ENCODE assay signal across 9 cellular contexts in the genomic region with DNA sequence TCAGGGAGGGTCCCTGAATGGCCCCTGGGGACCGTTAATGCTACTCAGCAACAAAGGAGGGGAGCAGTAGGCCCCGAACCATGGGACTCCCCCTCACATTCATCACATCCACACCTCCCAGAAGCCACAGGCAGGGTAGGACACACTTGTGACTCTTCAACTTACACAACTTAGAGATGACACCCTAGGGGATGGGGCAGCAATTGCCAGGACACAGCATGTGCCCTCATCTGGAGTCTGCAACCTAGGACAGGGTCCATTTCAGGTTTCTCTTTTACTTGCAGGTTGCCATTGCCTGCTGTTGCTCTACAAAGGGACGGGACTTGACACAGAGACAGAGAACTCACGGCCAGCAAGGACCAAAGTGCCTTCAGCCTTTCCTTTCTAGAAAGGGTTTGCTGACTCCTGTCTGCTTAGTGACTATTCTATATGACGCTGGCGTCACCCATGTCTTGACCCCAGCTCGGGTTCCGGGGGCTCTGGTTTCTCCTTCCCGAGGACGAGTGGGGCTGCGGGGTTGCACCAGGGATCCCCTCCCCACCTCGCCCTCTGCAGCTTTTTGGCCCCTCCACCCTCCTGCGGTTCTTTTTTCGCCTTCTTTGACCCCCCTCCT. TPM values are rescaled to one million over a fixed set of nuclear protein-coding genes. Genes with fewer than 3 reads are reported as not detected.
A peak's percentile ranks its signal among the peaks of the same experiment; 100 is the strongest.
DNase-seq lines count a peak whose midpoint lies in the region; ATAC-seq, FAIRE-seq and TF ChIP-seq lines count a peak whose summit lies in the region.
"Had no signal": no experiment of that assay in that cellular context is flagged by ENCODE, and none has a peak within 500 bp of the region (broad histone marks: within the 10 kb centered on the region; RNA-seq: fewer than 3 reads in every experiment).

No MANE protein-coding gene starts in this region.

- H3K27me3 ChIP-seq in PC-9 (ENCODE audit: insufficient read depth, low read depth) (no peaks in the 10 kb centered on the region), endothelial cell of umbilical vein (ENCODE audit: control insufficient read depth in 2 of 2, insufficient read depth in 2 of 2, low read length in 2 of 2) (no peaks in the 10 kb centered on the region), neuronal stem cell (ENCODE audit: control insufficient read depth in 3 of 3, insufficient read depth in 3 of 3, low read depth in 1 of 3, low read length in 3 of 3) (peaks cover 0 to 3% (median 2%) of the 10 kb centered on the region in 3 experiments)

- H3K18ac ChIP-seq in neuronal stem cell (ENCODE audit: low read length) = peak overlapping the region; percentile 88

- H3K4me2 ChIP-seq in PC-9 = peak overlapping the region; percentile 83
- H3K4me2 ChIP-seq in endothelial cell of umbilical vein (ENCODE audit: insufficient read depth, low read length) = peak overlapping the region; percentile 78
- H3K4me2 ChIP-seq in neuronal stem cell (ENCODE audit: insufficient read depth, low read length, poor library complexity, severe bottlenecking) = peak overlapping the region; percentile 98

- H2AFZ ChIP-seq in PC-9 (peak overlapping the region; percentile 98), endothelial cell of umbilical vein (ENCODE audit: low read depth, low read length) (peak overlapping the region; percentile 96), neuronal stem cell (ENCODE audit: low read length) (peak overlapping the region; percentile 99)

- H3K79me1 ChIP-seq in neuronal stem cell (ENCODE audit: low read depth, low read length) = peaks cover 2% of the 10 kb centered on the region

- POLR2A ChIA-PET in PC-9 (lab: Charles Lee; ENCODE audit: unreplicated experiment) = interaction anchor here (1.0 kb wide), 1 partner anchor 51 kb away, joined by 6 read pairs; no protein-coding TSS in a partner anchor
- POLR2A ChIA-PET in endothelial cell of umbilical vein (lab: Charles Lee) = no interaction called here
- POLR2A ChIA-PET in HEK293T (lab: Yijun Ruan, JAX) = interaction anchor here (1.5 kb wide), 1 partner anchor 14 kb away, joined by 9 read pairs; no protein-coding TSS in a partner anchor

- H4K8ac ChIP-seq in neuronal stem cell (ENCODE audit: low read depth, low read length) = no peak overlapping the region

- H2BK12ac ChIP-seq in neuronal stem cell (ENCODE audit: low read length) = no peak overlapping the region

- no peaks in the 10 kb centered on the region for H4K20me1 ChIP-seq in PC-9 (ENCODE audit: insufficient read depth)
- H4K20me1 ChIP-seq in endothelial cell of umbilical vein (replicated peaks; ENCODE audit: control insufficient read depth, extremely low read depth, insufficient read depth, low read length) = no peaks in the 10 kb centered on the region

- dilution Hi-C loops in endothelial cell of umbilical vein (cut with MboI; ENCODE audit: extremely low pct_ligation_motif_present, low sequenced_read_pairs) = no loop called here

- H3K79me2 ChIP-seq in PC-9 (ENCODE audit: low read depth) (no peaks in the 10 kb centered on the region), endothelial cell of umbilical vein (ENCODE audit: control insufficient read depth, insufficient read depth, low read length) (no peaks in the 10 kb centered on the region)

- H3K4ac ChIP-seq in neuronal stem cell (ENCODE audit: low read length) = peak overlapping the region; percentile 12

- TF ChIP-seq CTCF in PC-9 (conservative IDR thresholded peaks at IDR 0.05) (no peak), endothelial cell of umbilical vein (IDR thresholded peaks at IDR 0.05; ENCODE audit: extremely low read depth in 1 of 2, insufficient read depth in 1 of 2, low read depth in 1 of 2, low read length in 2 of 2) (no peak)

- TSS peak; percentile 38 for BruUV-seq in PC-9 (replicated peaks; lab: Mats Ljungman, UMichigan)
- BruUV-seq in endothelial cell of umbilical vein (replicated peaks; lab: Mats Ljungman, UMichigan) = TSS peak; percentile 17

- H2BK5ac ChIP-seq in neuronal stem cell (ENCODE audit: low read length) = no peak overlapping the region

- H3K23ac ChIP-seq in neuronal stem cell (ENCODE audit: low read depth, low read length, poor library complexity) = no peak overlapping the region

- H3K4me3 ChIP-seq in PC-9 = peak overlapping the region; percentile 74
- peak overlapping the region; percentile 72 to 88 (median 85) for H3K4me3 ChIP-seq in endothelial cell of umbilical vein (replicated peaks in 1 of 3; ENCODE audit: insufficient read depth in 1 of 3, low read depth in 1 of 3, low read length in 3 of 3)
- peak overlapping the region; percentile 78 to 86 for H3K4me3 ChIP-seq in neuronal stem cell (ENCODE audit: low read length in 2 of 2)

- H3K9me2 ChIP-seq in PC-9 (ENCODE audit: insufficient read depth) = no peaks in the 10 kb centered on the region

- H3K27ac ChIP-seq in PC-9 = no peak overlapping the region
- peak overlapping the region; percentile 54 for H3K27ac ChIP-seq in endothelial cell of umbilical vein (ENCODE audit: insufficient read depth, low read depth, low read length)
- no peak overlapping the region for H3K27ac ChIP-seq in neuronal stem cell (replicated peaks; ENCODE audit: low read length)

- no peak for TF ChIP-seq POLR2A in endothelial cell of umbilical vein (IDR thresholded peaks at IDR 0.05; ENCODE audit: low read depth, low read length)

- H3F3A ChIP-seq in PC-9 (ENCODE audit: insufficient read depth, low read depth) = peaks cover 25% of the 10 kb centered on the region; the same call in 1 of the 2 replicates

- H2BK120ac ChIP-seq in neuronal stem cell (ENCODE audit: low read depth, low read length) = no peak overlapping the region

- no peaks in the 10 kb centered on the region for H3K36me3 ChIP-seq in PC-9 (ENCODE audit: low read depth)
- peaks cover 0 to 2% of the 10 kb centered on the region in 2 experiments for H3K36me3 ChIP-seq in endothelial cell of umbilical vein (ENCODE audit: control insufficient read depth in 2 of 2, extremely low read depth in 1 of 2, insufficient read depth in 2 of 2, low read length in 2 of 2)
- peaks cover 4 to 19% of the 10 kb centered on the region in 2 donors for H3K36me3 ChIP-seq in neuronal stem cell (replicated peaks in 1 of 2; ENCODE audit: control insufficient read depth in 2 of 2, insufficient read depth in 2 of 2, low read length in 2 of 2)

- no peak overlapping the region for H4K91ac ChIP-seq in neuronal stem cell (ENCODE audit: low read depth, low read length, poor library complexity)

- no CpG with 5 or more reads among the region's 14 CpGs for WGBS in neuronal stem cell (ENCODE audit: extremely low coverage in 2 of 2, insufficient read length in 2 of 2, insufficient replicate concordance in 1 of 2), 2 donors

- H2AK5ac ChIP-seq in neuronal stem cell (ENCODE audit: low read depth, low read length) = no peak overlapping the region

- H3K9me1 ChIP-seq in endothelial cell of umbilical vein (replicated peaks; ENCODE audit: control insufficient read depth, extremely low read depth, insufficient read depth, low read length) = no peaks in the 10 kb centered on the region

- CTCF ChIA-PET in PC-9 (lab: Charles Lee) (interaction anchor here (0.5 to 0.6 kb wide), 2 partner anchors 14 to 532 kb away, joined by 8 to 12 read pairs; no protein-coding TSS in a partner anchor), endothelial cell of umbilical vein (lab: Charles Lee) (interaction anchor here (0.5 to 3.4 kb wide), 14 partner anchors 11 to 749 kb away, joined by 3 to 37 read pairs (median 4); no protein-coding TSS in a partner anchor), HEK293T (lab: Yijun Ruan, JAX) (interaction anchor here (0.8 to 1.1 kb wide), 3 partner anchors 13 to 36 kb away, joined by 3 to 5 read pairs (median 4); no protein-coding TSS in a partner anchor)

- H2BK15ac ChIP-seq in neuronal stem cell (ENCODE audit: low read length) = peak overlapping the region; percentile 95

- intact Hi-C loops in PC-9 (cut with micrococcal nuclease; ENCODE audit: unreplicated experiment) = loop anchor here (2.0 kb wide), 2 partner anchors 43 to 51 kb away; partner anchors contain the start of gene RAET1L
- intact Hi-C loops in endothelial cell of umbilical vein (cut with micrococcal nuclease) = loop anchor here (2.0 kb wide), 1 partner anchor 43 kb away; the partner anchor contains the start of gene RAET1L

- H3K4me1 ChIP-seq in PC-9 (replicated peaks; ENCODE audit: insufficient read depth) = peaks cover 24% of the 10 kb centered on the region
- peaks cover 4% of the 10 kb centered on the region for H3K4me1 ChIP-seq in endothelial cell of umbilical vein (ENCODE audit: control insufficient read depth, extremely low read depth, insufficient read depth, low read length)
- H3K4me1 ChIP-seq in neuronal stem cell (ENCODE audit: control insufficient read depth in 2 of 2, insufficient read depth in 1 of 2, low read depth in 1 of 2, low read length in 2 of 2) = peaks cover 7 to 17% of the 10 kb centered on the region in 2 donors

- no peaks in the 10 kb centered on the region for H3K9me3 ChIP-seq in PC-9 (ENCODE audit: insufficient read depth, low read depth)
- no peaks in the 10 kb centered on the region for H3K9me3 ChIP-seq in endothelial cell of umbilical vein (replicated peaks; ENCODE audit: control insufficient read depth, insufficient read depth, low read length)
- no peaks in the 10 kb centered on the region for H3K9me3 ChIP-seq in neuronal stem cell (replicated peaks in 1 of 2; ENCODE audit: control insufficient read depth in 2 of 2, insufficient read depth in 1 of 2, low read depth in 1 of 2, low read length in 2 of 2)

- H3K14ac ChIP-seq in neuronal stem cell (ENCODE audit: low read length) = peak overlapping the region; percentile 63

- peak; percentile 54 for FAIRE-seq in endothelial cell of umbilical vein (lab: Jason Lieb, UNC)
- no peak for FAIRE-seq in urothelium cell line (lab: Jason Lieb, UNC)

- DNase-seq in EH (ENCODE audit: low read depth) = peak; percentile 11
- DNase-seq in PC-9 = no peak
- peak; percentile 12 for DNase-seq in endothelial cell of umbilical vein (ENCODE audit: low read depth, low spot score)
- DNase-seq in neuronal stem cell (ENCODE audit: low spot score) = no peak
- DNase-seq in urothelium cell line (ENCODE audit: low spot score) = no peak
- DNase-seq in HEK293T (ENCODE audit: extremely low spot score) = no peak
- DNase-seq in NOMO-1 treated with dmso at 0.1 percent for 144 hours (lab: John Stamatoyannopoulos, UW; ENCODE audit: unreplicated experiment) = no peak

- H3K9ac ChIP-seq in endothelial cell of umbilical vein (replicated peaks; ENCODE audit: extremely low read depth, insufficient read depth, low read length) (peak overlapping the region; percentile 81), neuronal stem cell (ENCODE audit: low read depth, low read length, poor library complexity) (peak overlapping the region; percentile 80)

- ATAC-seq in HG02981 (IDR thresholded peaks at IDR 0.05; ENCODE audit: unreplicated experiment) = no peak

RNA-seq across cellular contexts. Expression of gene ULBP3, which starts 0.6 kb away (rescaled TPM):
- 3.8 and 4.2 TPM in 2 replicates for total RNA-seq in PC-9 (2021)
- 12.8 and 13.8 TPM in 2 replicates for total RNA-seq in endothelial cell of umbilical vein
- 5.2 and 7.1 TPM in 2 replicates for polyA plus RNA-seq in endothelial cell of umbilical vein
- 8.1 and 11.0 TPM in 2 replicates for polyA plus RNA-seq in endothelial cell of umbilical vein (2011; cell fraction: cytosol; rRNA removed)
- polyA plus RNA-seq in endothelial cell of umbilical vein (2011; cell fraction: nucleus; rRNA removed) = 3.3 and 5.2 TPM in 2 replicates
- polyA plus RNA-seq in endothelial cell of umbilical vein (2012) = 7.4 and 14.2 TPM in 2 replicates
- 19.3 and 24.5 TPM in 2 replicates for polyA minus RNA-seq in endothelial cell of umbilical vein
- polyA minus RNA-seq in endothelial cell of umbilical vein (2011; cell fraction: cytosol; rRNA and poly(A)+ RNA removed) = 5.7 TPM
- 1.8 and 2.2 TPM in 2 replicates for polyA minus RNA-seq in endothelial cell of umbilical vein (2011; cell fraction: nucleus; rRNA and poly(A)+ RNA removed)
- polyA plus RNA-seq in neuronal stem cell (2013, experiment 1 of 2) = 7.8 TPM
- polyA plus RNA-seq in neuronal stem cell (2013, experiment 2 of 2) = 7.7 TPM

RNA-seq across cellular contexts. Expression of gene RAET1L, which starts 42.9 kb away (rescaled TPM):
- 1.2 and 2.8 TPM in 2 replicates for total RNA-seq in PC-9 (2021)
- total RNA-seq in endothelial cell of umbilical vein = not detected in 2 replicates
- polyA plus RNA-seq in endothelial cell of umbilical vein = not detected in 2 replicates
- not detected in 2 replicates for polyA plus RNA-seq in endothelial cell of umbilical vein (2011; cell fraction: cytosol; rRNA removed)
- polyA plus RNA-seq in endothelial cell of umbilical vein (2011; cell fraction: nucleus; rRNA removed) = not detected in 2 replicates
- polyA plus RNA-seq in endothelial cell of umbilical vein (2012) = not detected in 2 replicates
- not detected in 2 replicates for polyA minus RNA-seq in endothelial cell of umbilical vein
- polyA minus RNA-seq in endothelial cell of umbilical vein (2011; cell fraction: cytosol; rRNA and poly(A)+ RNA removed) = not detected
- polyA minus RNA-seq in endothelial cell of umbilical vein (2011; cell fraction: nucleus; rRNA and poly(A)+ RNA removed) = not detected in 2 replicates
- not detected for polyA plus RNA-seq in neuronal stem cell (2013, experiment 1 of 2)
- not detected for polyA plus RNA-seq in neuronal stem cell (2013, experiment 2 of 2)
- total RNA-seq: glomerular endothelial cell had no signal

Comparison
In these comparisons a context has a peak if more than half of its experiments do, and no peak if none do; other contexts are left out.
1. DNase-seq: peak in EH (single experiment) and endothelial cell of umbilical vein (single experiment); none in PC-9 (0 of 2), neuronal stem cell (single experiment), urothelium cell line (single experiment), HEK293T (single experiment) and NOMO-1 treated with dmso at 0.1 percent for 144 hours (single experiment).
2. Peak in every context shown above with its lines, with median percentiles within 50 percentile points of each other: H2AFZ ChIP-seq, H3K4me2 ChIP-seq and H3K4me3 ChIP-seq.